18 cellular contexts compared by ENCODE assay signal in genomic region chr12:6836851-6837250, GRCh38. TPM values are rescaled to one million over a fixed set of nuclear protein-coding genes. Genes with fewer than 3 reads are reported as not detected.
DNase-seq lines count a peak whose midpoint lies in the region; ATAC-seq and TF ChIP-seq lines count a peak whose summit lies in the region.
"Had no signal": no experiment of that assay in that cellular context is flagged by ENCODE, and none has a peak within 500 bp of the region (broad histone marks: within the 10 kb centered on the region; RNA-seq: fewer than 3 reads in every experiment).

No MANE protein-coding gene starts in this region.

- H3K4me3 ChIP-seq in right atrium auricular region (no peak overlapping the region), WERI-Rb-1 (ENCODE audit: low read depth, low read length) (no peak overlapping the region), neuronal stem cell (ENCODE audit: low read length in 2 of 2) (peak overlapping the region in 1 of 2 donors; percentile 22)
- H3K4me3 ChIP-seq: BLaER1, GM12878, GM23338, HAP-1 had no signal

- H3K4me2 ChIP-seq in neuronal stem cell (ENCODE audit: insufficient read depth, low read length, poor library complexity, severe bottlenecking): no peak overlapping the region
- H3K4me2 ChIP-seq: BLaER1, GM23338 had no signal

- no peak overlapping the region for H2BK15ac ChIP-seq in neuronal stem cell (ENCODE audit: low read length)

- no peak overlapping the region for H2AK5ac ChIP-seq in neuronal stem cell (ENCODE audit: low read depth, low read length)

- H3K4me1 ChIP-seq in right atrium auricular region (peaks cover 0 to 10% of the 10 kb centered on the region in 2 donors), neuronal stem cell (ENCODE audit: control insufficient read depth in 2 of 2, insufficient read depth in 1 of 2, low read depth in 1 of 2, low read length in 2 of 2) (peaks cover 0 to 11% of the 10 kb centered on the region in 2 donors)
- H3K4me1 ChIP-seq: HAP-1 had no signal

- H2BK12ac ChIP-seq in neuronal stem cell (ENCODE audit: low read length): no peak overlapping the region

- H3K9me3 ChIP-seq in right atrium auricular region: no peaks in the 10 kb centered on the region
- H3K9me3 ChIP-seq in WERI-Rb-1 (ENCODE audit: severe bottlenecking): no peaks in the 10 kb centered on the region
- H3K9me3 ChIP-seq in neuronal stem cell (replicated peaks in 1 of 2; ENCODE audit: control insufficient read depth in 2 of 2, insufficient read depth in 1 of 2, low read depth in 1 of 2, low read length in 2 of 2): no peaks in the 10 kb centered on the region
- H3K9me3 ChIP-seq: BLaER1, Caco-2, HAP-1 had no signal

- H3K23ac ChIP-seq in neuronal stem cell (ENCODE audit: low read depth, low read length, poor library complexity): no peak overlapping the region

- H3K18ac ChIP-seq in neuronal stem cell (ENCODE audit: low read length): no peak overlapping the region

- no peak overlapping the region for H2AFZ ChIP-seq in neuronal stem cell (ENCODE audit: low read length)
- H2AFZ ChIP-seq: GM23338 had no signal

- H4K8ac ChIP-seq in neuronal stem cell (ENCODE audit: low read depth, low read length): no peak overlapping the region

- no peak overlapping the region for H3K9ac ChIP-seq in neuronal stem cell (ENCODE audit: low read depth, low read length, poor library complexity)
- H3K9ac ChIP-seq: BLaER1 had no signal

- TF ChIP-seq CTCF in right atrium auricular region (IDR thresholded peaks at IDR 0.05) (no peak), WERI-Rb-1 (IDR thresholded peaks at IDR 0.05; ENCODE audit: low read depth, low read length) (no peak)

- no CpG with 5 or more reads among the region's 16 CpGs for WGBS in neuronal stem cell (ENCODE audit: extremely low coverage in 2 of 2, insufficient read length in 2 of 2, insufficient replicate concordance in 1 of 2), 2 donors

- no peak for ATAC-seq in left ventricle myocardium superior
- no peak for ATAC-seq in GM19035 (IDR thresholded peaks at IDR 0.05; ENCODE audit: unreplicated experiment)
- ATAC-seq: CD8-positive, alpha-beta T cell; GM12878; GM23338 had no signal

- DNase-seq in left ventricle myocardium superior (peak; percentile 24), right atrium auricular region (ENCODE audit: low spot score) (no peak), WERI-Rb-1 (no peak), neuronal stem cell (ENCODE audit: low spot score) (no peak), UCSD-AML1 (lab: John Stamatoyannopoulos, UW; ENCODE audit: unreplicated experiment) (no peak)
- DNase-seq: Caco-2; CD4-positive, CD25-positive, alpha-beta regulatory T cell; CD8-positive, alpha-beta T cell; DMS153; DND-41; HFFc6 had no signal

- intact Hi-C loops in left ventricle myocardium superior (cut with micrococcal nuclease): no loop called here

- H2BK120ac ChIP-seq in neuronal stem cell (ENCODE audit: low read depth, low read length): peak overlapping the region; percentile 21

- H4K91ac ChIP-seq in neuronal stem cell (ENCODE audit: low read depth, low read length, poor library complexity): no peak overlapping the region

- H3K36me3 ChIP-seq in right atrium auricular region (peaks cover 49% of the 10 kb centered on the region), WERI-Rb-1 (peaks cover 81% of the 10 kb centered on the region), neuronal stem cell (replicated peaks in 1 of 2; ENCODE audit: control insufficient read depth in 2 of 2, insufficient read depth in 2 of 2, low read length in 2 of 2) (peaks cover 57 to 92% of the 10 kb centered on the region in 2 donors)
- H3K36me3 ChIP-seq: BLaER1 had no signal

- H3K27ac ChIP-seq in right atrium auricular region (no peak overlapping the region), WERI-Rb-1 (peak overlapping the region; percentile 98), neuronal stem cell (replicated peaks; ENCODE audit: low read length) (no peak overlapping the region)
- H3K27ac ChIP-seq: BLaER1, C4-2B had no signal

- H2BK5ac ChIP-seq in neuronal stem cell (ENCODE audit: low read length): no peak overlapping the region

- H3K27me3 ChIP-seq in right atrium auricular region: no peaks in the 10 kb centered on the region
- no peaks in the 10 kb centered on the region for H3K27me3 ChIP-seq in WERI-Rb-1 (ENCODE audit: insufficient read depth, low read depth, severe bottlenecking)
- no peaks in the 10 kb centered on the region for H3K27me3 ChIP-seq in neuronal stem cell (ENCODE audit: control insufficient read depth in 3 of 3, insufficient read depth in 3 of 3, low read depth in 1 of 3, low read length in 3 of 3)

- H3K4ac ChIP-seq in neuronal stem cell (ENCODE audit: low read length): no peak overlapping the region

- H3K14ac ChIP-seq in neuronal stem cell (ENCODE audit: low read length): no peak overlapping the region

- H3K79me1 ChIP-seq in neuronal stem cell (ENCODE audit: low read depth, low read length): no peaks in the 10 kb centered on the region

RNA-seq across cellular contexts. Expression of gene GNB3, which starts 3.9 kb away (rescaled TPM):
- total RNA-seq in left ventricle myocardium superior: 5.4 TPM
- total RNA-seq in right atrium auricular region: 1 to 10 TPM in 1 of 2 donors, under 1 TPM in 1; 0.83 to 1.5 TPM
- polyA plus RNA-seq in neuronal stem cell (2013, experiment 1 of 2): 8.6 TPM
- polyA plus RNA-seq in neuronal stem cell (2013, experiment 2 of 2): 8.2 TPM
- total RNA-seq: CD4-positive, CD25-positive, alpha-beta regulatory T cell had no signal
- polyA plus RNA-seq: CD4-positive, CD25-positive, alpha-beta regulatory T cell had no signal

RNA-seq across cellular contexts. Expression of gene P3H3, which starts 8.6 kb away (rescaled TPM):
- 11.5 TPM for total RNA-seq in left ventricle myocardium superior
- total RNA-seq in right atrium auricular region: 10 to 100 TPM in 1 of 2 donors, 1 to 10 TPM in 1; 7.0 to 11.0 TPM
- polyA plus RNA-seq in neuronal stem cell (2013, experiment 1 of 2): 22.0 TPM
- 21.2 TPM for polyA plus RNA-seq in neuronal stem cell (2013, experiment 2 of 2)
- total RNA-seq: B cell had no signal

RNA-seq across cellular contexts. Expression of gene CDCA3, which starts 14.2 kb away (rescaled TPM):
- total RNA-seq in left ventricle myocardium superior (0.32 TPM), right atrium auricular region (1 to 10 TPM in 1 of 2 donors, under 1 TPM in 1; 0.39 to 1.7 TPM)
- polyA plus RNA-seq in neuronal stem cell (2013, experiment 1 of 2): 81.3 TPM
- polyA plus RNA-seq in neuronal stem cell (2013, experiment 2 of 2): 79.5 TPM

RNA-seq across cellular contexts. Expression of gene USP5, which starts 15.1 kb away (rescaled TPM):
- total RNA-seq in left ventricle myocardium superior: 66.2 TPM
- total RNA-seq in right atrium auricular region: 10 to 100 TPM; 35.3 to 45.1 TPM
- polyA plus RNA-seq in neuronal stem cell (2013, experiment 1 of 2): 80.9 TPM
- 82.6 TPM for polyA plus RNA-seq in neuronal stem cell (2013, experiment 2 of 2)

RNA-seq across cellular contexts. Expression of gene GPR162, which starts 15.2 kb away (rescaled TPM):
- 5.3 TPM for total RNA-seq in left ventricle myocardium superior
- total RNA-seq in right atrium auricular region: 1 to 10 TPM in 1 of 2 donors, under 1 TPM in 1; 0.44 to 7.0 TPM
- polyA plus RNA-seq in neuronal stem cell (2013, experiment 1 of 2): 34.0 TPM
- polyA plus RNA-seq in neuronal stem cell (2013, experiment 2 of 2): 28.4 TPM
- total RNA-seq: B cell; CD4-positive, CD25-positive, alpha-beta regulatory T cell; CD8-positive, alpha-beta T cell; GM12878 had no signal
- polyA plus RNA-seq: CD4-positive, CD25-positive, alpha-beta regulatory T cell; GM12878 had no signal
